Comparison of ENCODE assay signal across 15 cellular contexts in the genomic region with DNA sequence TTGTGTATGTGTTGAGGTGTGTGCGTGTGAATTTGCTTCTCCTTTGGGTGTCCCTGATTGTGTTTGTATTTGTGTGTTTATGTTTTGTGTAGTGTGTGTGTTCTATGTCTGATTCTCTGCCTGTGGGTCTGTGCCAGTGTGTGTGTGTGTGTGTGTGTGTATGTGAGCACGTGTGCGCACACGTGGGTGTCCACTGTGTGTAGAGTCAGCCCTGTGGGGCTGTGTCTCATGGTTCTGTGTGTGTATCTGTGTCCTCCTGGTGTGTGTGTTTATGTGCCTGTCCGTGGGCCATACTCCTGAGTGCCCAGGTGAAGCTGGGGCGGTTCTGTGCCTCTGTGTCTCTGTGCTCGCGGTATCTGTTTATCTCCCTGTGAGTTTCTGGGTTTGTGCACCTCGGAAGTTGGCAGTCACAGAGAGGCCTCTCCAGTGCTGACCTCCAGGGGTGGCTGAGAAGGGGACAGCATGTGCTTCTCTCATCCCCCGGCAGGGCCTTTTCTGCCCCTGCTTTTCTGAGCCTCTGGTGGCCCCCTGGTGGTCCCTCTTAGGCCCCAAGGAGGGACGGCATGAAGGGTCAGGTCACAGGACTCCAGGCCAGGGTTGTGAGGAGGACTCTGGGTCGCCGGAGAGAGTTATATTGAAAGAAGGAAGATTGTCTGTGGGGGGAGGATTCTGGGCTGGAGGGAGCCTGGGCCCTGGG. TPM values are rescaled to one million over a fixed set of nuclear protein-coding genes. Genes with fewer than 3 reads are reported as not detected.
"Had no signal": no experiment of that assay in that cellular context is flagged by ENCODE, and none has a peak within 500 bp of the region (broad histone marks: within the 10 kb centered on the region; RNA-seq: fewer than 3 reads in every experiment).

No MANE protein-coding gene starts in this region.

RNA-seq across cellular contexts. Expression of gene EIF5AL1, which starts 11.0 kb away (rescaled TPM):
- total RNA-seq: osteocyte had no signal

RNA-seq across cellular contexts. Expression of gene SFTPA2, which starts 36.9 kb away (rescaled TPM):
- total RNA-seq: chondrocyte; endothelial cell of umbilical vein; epithelial cell of proximal tubule; fibroblast of lung; foreskin keratinocyte; heart left ventricle; hepatocyte; kidney epithelial cell; lower leg skin; lung microvascular endothelial cell; naive thymus-derived CD4-positive, alpha-beta T cell; osteocyte; renal cortical epithelial cell; suprapubic skin; urinary bladder had no signal
- polyA plus RNA-seq: endothelial cell of umbilical vein; fibroblast of lung; foreskin keratinocyte; hepatocyte; naive thymus-derived CD4-positive, alpha-beta T cell had no signal
